8 cellular contexts compared by ENCODE assay signal in genomic region chr1:230066036-230066435, GRCh38. TPM values are rescaled to one million over a fixed set of nuclear protein-coding genes. Genes with fewer than 3 reads are reported as not detected.
DNase-seq lines count a peak whose midpoint lies in the region; ATAC-seq and TF ChIP-seq lines count a peak whose summit lies in the region.

No MANE protein-coding gene starts in this region.

- H3K27ac Mint-ChIP-seq in GM23338, result no peak overlapping the region

- H4K20me1 ChIP-seq in GM23338 (replicated peaks; ENCODE audit: insufficient read depth) (peaks cover 21% of the 10 kb centered on the region), PC-9 (ENCODE audit: insufficient read depth) (peaks cover 12% of the 10 kb centered on the region; the same call in 1 of the 2 replicates)

- H3F3A ChIP-seq in GM23338 (replicated peaks; ENCODE audit: low read depth), result no peaks in the 10 kb centered on the region
- H3F3A ChIP-seq in PC-9 (ENCODE audit: insufficient read depth, low read depth), result peaks cover 8% of the 10 kb centered on the region; the same call in 1 of the 2 replicates

- BruUV-seq in PC-9 (replicated peaks; lab: Mats Ljungman, UMichigan), result TSS peak; percentile 87

- peak overlapping the region; percentile 69 for H3K4me3 ChIP-seq in GM23338
- peak overlapping the region; percentile 93; the same call in 1 of the 2 replicates for H3K4me3 ChIP-seq in PC-9
- peak overlapping the region; percentile 82 to 97 (median 90) for H3K4me3 ChIP-seq in esophagus muscularis mucosa
- H3K4me3 ChIP-seq in skeletal muscle cell (ENCODE audit: low read depth, low read length), result peak overlapping the region; percentile 53

- H3K36me3 ChIP-seq in GM23338 (ENCODE audit: insufficient read depth) (no peaks in the 10 kb centered on the region), PC-9 (ENCODE audit: low read depth) (no peaks in the 10 kb centered on the region), esophagus muscularis mucosa (no peaks in the 10 kb centered on the region)

- H2AFZ ChIP-seq in GM23338 (peak overlapping the region; percentile 87; the same call in 1 of the 2 replicates), PC-9 (peak overlapping the region; percentile 76; the same call in 1 of the 2 replicates)

- POLR2A ChIA-PET in PC-9 (lab: Charles Lee; ENCODE audit: unreplicated experiment), result no interaction called here

- TF ChIP-seq POLR2A in esophagus muscularis mucosa (IDR thresholded peaks at IDR 0.05; ENCODE audit: low read depth), result no peak

- H3K79me2 ChIP-seq in GM23338 (replicated peaks; ENCODE audit: insufficient read depth) (peaks cover 31% of the 10 kb centered on the region), PC-9 (ENCODE audit: low read depth) (peaks cover 37% of the 10 kb centered on the region)

- H3K9me3 ChIP-seq in PC-9 (ENCODE audit: insufficient read depth, low read depth) (no peaks in the 10 kb centered on the region), esophagus muscularis mucosa (peaks cover 0 to 4% (median 0%) of the 10 kb centered on the region in 4 donors)

- peaks cover 13% of the 10 kb centered on the region for H3K27me3 Mint-ChIP-seq in GM23338 (ENCODE audit: insufficient read depth, low read depth, poor library complexity)

- peaks cover 9% of the 10 kb centered on the region; the same call in 2 of the 3 replicates for H3K36me3 Mint-ChIP-seq in GM23338 (ENCODE audit: low read depth)

- peaks cover 17% of the 10 kb centered on the region for H3K4me1 ChIP-seq in GM23338 (ENCODE audit: insufficient read depth)
- peaks cover 22% of the 10 kb centered on the region for H3K4me1 ChIP-seq in PC-9 (replicated peaks; ENCODE audit: insufficient read depth)
- peaks cover 17 to 43% (median 35%) of the 10 kb centered on the region in 4 donors for H3K4me1 ChIP-seq in esophagus muscularis mucosa

- intact Hi-C loops in PC-9 (cut with micrococcal nuclease; ENCODE audit: unreplicated experiment) (loop anchor here (2.0 to 5.0 kb wide), 4 partner anchors 19 to 201 kb away; no protein-coding TSS in a partner anchor), esophagus muscularis mucosa (cut with DNase I) (loop anchor here (5.0 to 10.0 kb wide), 4 partner anchors 41 to 401 kb away; no protein-coding TSS in a partner anchor)

- WGBS in esophagus muscularis mucosa, result 36% methylated on average over 8 of the region's 8 CpGs

- H3K27me3 ChIP-seq in GM23338 (ENCODE audit: insufficient read depth) (peaks cover 18% of the 10 kb centered on the region), PC-9 (ENCODE audit: insufficient read depth, low read depth) (no peaks in the 10 kb centered on the region), esophagus muscularis mucosa (no peaks in the 10 kb centered on the region)

- H3K9me2 ChIP-seq in GM23338 (ENCODE audit: insufficient read depth) (no peaks in the 10 kb centered on the region), PC-9 (ENCODE audit: insufficient read depth) (no peaks in the 10 kb centered on the region; the same call in 1 of the 2 replicates)

- H3K4me3 Mint-ChIP-seq in GM23338, result peak overlapping the region; percentile 82

- CTCF ChIA-PET in PC-9 (lab: Charles Lee), result no interaction called here

- peaks cover 16% of the 10 kb centered on the region; the same call in 2 of the 3 replicates for H3K9me3 Mint-ChIP-seq in GM23338

- H3K27ac ChIP-seq in GM23338 (ENCODE audit: low read depth) (no peak overlapping the region), PC-9 (peak overlapping the region; percentile 24; the same call in 1 of the 2 replicates), esophagus muscularis mucosa (replicated peaks in 1 of 4) (peak overlapping the region; percentile 89 to 97 (median 96))

- peaks cover 35% of the 10 kb centered on the region for H3K4me1 Mint-ChIP-seq in GM23338

- TF ChIP-seq CTCF in GM23338 (conservative IDR thresholded peaks at IDR 0.05; ENCODE audit: low read depth in 2 of 2), result no peak
- TF ChIP-seq CTCF in PC-9 (conservative IDR thresholded peaks at IDR 0.05), result no peak
- no peak for TF ChIP-seq CTCF in esophagus muscularis mucosa (IDR thresholded peaks at IDR 0.05)

- ATAC-seq in GM23338, result no peak

- H3K4me2 ChIP-seq in GM23338, result peak overlapping the region; percentile 90
- H3K4me2 ChIP-seq in PC-9, result peak overlapping the region; percentile 79

- DNase-seq in GM23338 (ENCODE audit: low spot score) (no peak), PC-9 (no peak), esophagus muscularis mucosa (ENCODE audit: extremely low spot score) (no peak), skeletal muscle cell (ENCODE audit: low read depth) (no peak), NCI-H748 (lab: John Stamatoyannopoulos, UW; ENCODE audit: unreplicated experiment) (no peak), NCI-H1417 treated with DMSO at 0.1 percent for 48 hours (lab: John Stamatoyannopoulos, UW) (no peak), NCI-H187 (lab: John Stamatoyannopoulos, UW) (no peak), NCI-H2029 treated with DMSO at 0.1 percent for 48 hours (lab: John Stamatoyannopoulos, UW) (no peak)

- TF ChIP-seq EP300 in esophagus muscularis mucosa (IDR thresholded peaks at IDR 0.05), result no peak

TF ChIP-seq in GM23338, 12 proteins besides CTCF, POLR2A, EP300 and RAD21:
- TF ChIP-seq ZNF462 (CRISPR knock-in tag; IDR thresholded peaks at IDR 0.05), result no peak
- TF ChIP-seq STAT1 (IDR thresholded peaks at IDR 0.05; ENCODE audit: unreplicated experiment), result no peak
- no peak for TF ChIP-seq ZNF114 (CRISPR knock-in tag; IDR thresholded peaks at IDR 0.05)
- TF ChIP-seq ETS1 (IDR thresholded peaks at IDR 0.05), result no peak
- TF ChIP-seq CREB1 (CRISPR knock-in tag; IDR thresholded peaks at IDR 0.05; ENCODE audit: low read depth), result no peak

RNA-seq across cellular contexts. Expression of gene GALNT2, which starts 1.0 kb away (rescaled TPM):
- total RNA-seq in GM23338 (2014; rRNA removed; shearing (Covaris generic)), result 37.2 and 48.3 TPM in 2 replicates
- polyA plus RNA-seq in GM23338 (2016; fragmentation: Nextera tagmentation; extraction: Ambion mirVana), result 17.8 and 19.2 TPM in 2 replicates
- total RNA-seq in PC-9 (2021) (104 and 121 TPM in 2 replicates), esophagus muscularis mucosa (100 to 1,000 TPM in 3 of 4 donors, 10 to 100 TPM in 1; 89.6 to 145 (median 129) TPM)
